In genomic region chr12:7509793-7510470, GRCh38 we compare ENCODE assay signal across 5 cellular contexts. TPM values are rescaled to one million over a fixed set of nuclear protein-coding genes. Genes with fewer than 3 reads are reported as not detected.
"Had no signal": no experiment of that assay in that cellular context is flagged by ENCODE, and none has a peak within 500 bp of the region (broad histone marks: within the 10 kb centered on the region; RNA-seq: fewer than 3 reads in every experiment).

No MANE protein-coding gene starts in this region.

RNA-seq across cellular contexts. Expression of gene CD163, which starts 6.4 kb away (rescaled TPM):
- total RNA-seq: natural killer cell treated with Interleukin-12 subunit alpha and Interleukin-12 subunit beta and Interleukin-15 and Interleukin-18, amount 100 ng/mL, for 72 hours; neural crest cell; osteocyte; renal cortical epithelial cell; smooth muscle cell had no signal
- polyA plus RNA-seq: smooth muscle cell had no signal
